Comparison of ENCODE assay signal across 1 cellular context in the genomic region with DNA sequence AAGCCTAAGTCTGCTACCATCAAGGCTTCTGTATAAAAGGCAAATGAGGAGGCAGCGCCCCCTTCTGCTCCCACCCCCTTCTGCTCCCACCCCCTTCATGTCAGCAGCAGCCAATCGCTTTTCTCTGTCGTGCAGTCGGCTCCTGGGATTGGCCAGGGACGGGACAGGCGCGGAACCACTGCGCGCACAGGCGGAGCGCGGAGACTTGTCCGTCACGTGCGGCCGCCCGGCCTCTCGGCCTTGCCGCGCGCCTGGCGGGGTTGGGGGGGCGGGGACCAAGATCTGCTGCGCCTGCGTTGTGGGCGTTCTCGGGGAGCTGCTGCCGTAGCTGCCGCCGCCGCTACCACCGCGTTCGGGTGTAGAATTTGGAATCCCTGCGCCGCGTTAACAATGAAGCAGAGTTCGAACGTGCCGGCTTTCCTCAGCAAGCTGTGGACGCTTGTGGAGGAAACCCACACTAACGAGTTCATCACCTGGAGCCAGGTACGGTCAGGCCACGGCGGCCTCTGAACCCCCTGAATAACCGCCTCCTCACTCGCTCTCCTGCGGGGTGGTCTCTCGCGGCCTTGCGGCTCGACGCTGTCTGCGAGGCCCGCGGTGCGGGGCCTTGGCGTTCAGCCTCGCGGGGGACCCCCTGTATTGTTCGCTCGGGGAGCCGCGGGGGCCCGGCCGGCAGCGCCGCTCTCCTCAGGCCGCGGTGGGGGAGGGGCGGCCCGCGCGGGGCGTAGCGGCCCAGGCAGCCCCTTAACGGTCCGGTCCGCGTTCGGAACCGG.
TF ChIP-seq lines count a peak whose summit lies in the region.

A gene with protein sequence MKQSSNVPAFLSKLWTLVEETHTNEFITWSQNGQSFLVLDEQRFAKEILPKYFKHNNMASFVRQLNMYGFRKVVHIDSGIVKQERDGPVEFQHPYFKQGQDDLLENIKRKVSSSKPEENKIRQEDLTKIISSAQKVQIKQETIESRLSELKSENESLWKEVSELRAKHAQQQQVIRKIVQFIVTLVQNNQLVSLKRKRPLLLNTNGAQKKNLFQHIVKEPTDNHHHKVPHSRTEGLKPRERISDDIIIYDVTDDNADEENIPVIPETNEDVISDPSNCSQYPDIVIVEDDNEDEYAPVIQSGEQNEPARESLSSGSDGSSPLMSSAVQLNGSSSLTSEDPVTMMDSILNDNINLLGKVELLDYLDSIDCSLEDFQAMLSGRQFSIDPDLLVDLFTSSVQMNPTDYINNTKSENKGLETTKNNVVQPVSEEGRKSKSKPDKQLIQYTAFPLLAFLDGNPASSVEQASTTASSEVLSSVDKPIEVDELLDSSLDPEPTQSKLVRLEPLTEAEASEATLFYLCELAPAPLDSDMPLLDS (plus strand): TSS at position 305 of the 773 bp plus-strand sequence. CDS start 86 bp downstream, at position 391.

TF ChIP-seq in K562, 482 proteins besides CTCF, POLR2A, EP300 and RAD21 (continued from another document and continues in another):
- TF ChIP-seq, protein P1, sequence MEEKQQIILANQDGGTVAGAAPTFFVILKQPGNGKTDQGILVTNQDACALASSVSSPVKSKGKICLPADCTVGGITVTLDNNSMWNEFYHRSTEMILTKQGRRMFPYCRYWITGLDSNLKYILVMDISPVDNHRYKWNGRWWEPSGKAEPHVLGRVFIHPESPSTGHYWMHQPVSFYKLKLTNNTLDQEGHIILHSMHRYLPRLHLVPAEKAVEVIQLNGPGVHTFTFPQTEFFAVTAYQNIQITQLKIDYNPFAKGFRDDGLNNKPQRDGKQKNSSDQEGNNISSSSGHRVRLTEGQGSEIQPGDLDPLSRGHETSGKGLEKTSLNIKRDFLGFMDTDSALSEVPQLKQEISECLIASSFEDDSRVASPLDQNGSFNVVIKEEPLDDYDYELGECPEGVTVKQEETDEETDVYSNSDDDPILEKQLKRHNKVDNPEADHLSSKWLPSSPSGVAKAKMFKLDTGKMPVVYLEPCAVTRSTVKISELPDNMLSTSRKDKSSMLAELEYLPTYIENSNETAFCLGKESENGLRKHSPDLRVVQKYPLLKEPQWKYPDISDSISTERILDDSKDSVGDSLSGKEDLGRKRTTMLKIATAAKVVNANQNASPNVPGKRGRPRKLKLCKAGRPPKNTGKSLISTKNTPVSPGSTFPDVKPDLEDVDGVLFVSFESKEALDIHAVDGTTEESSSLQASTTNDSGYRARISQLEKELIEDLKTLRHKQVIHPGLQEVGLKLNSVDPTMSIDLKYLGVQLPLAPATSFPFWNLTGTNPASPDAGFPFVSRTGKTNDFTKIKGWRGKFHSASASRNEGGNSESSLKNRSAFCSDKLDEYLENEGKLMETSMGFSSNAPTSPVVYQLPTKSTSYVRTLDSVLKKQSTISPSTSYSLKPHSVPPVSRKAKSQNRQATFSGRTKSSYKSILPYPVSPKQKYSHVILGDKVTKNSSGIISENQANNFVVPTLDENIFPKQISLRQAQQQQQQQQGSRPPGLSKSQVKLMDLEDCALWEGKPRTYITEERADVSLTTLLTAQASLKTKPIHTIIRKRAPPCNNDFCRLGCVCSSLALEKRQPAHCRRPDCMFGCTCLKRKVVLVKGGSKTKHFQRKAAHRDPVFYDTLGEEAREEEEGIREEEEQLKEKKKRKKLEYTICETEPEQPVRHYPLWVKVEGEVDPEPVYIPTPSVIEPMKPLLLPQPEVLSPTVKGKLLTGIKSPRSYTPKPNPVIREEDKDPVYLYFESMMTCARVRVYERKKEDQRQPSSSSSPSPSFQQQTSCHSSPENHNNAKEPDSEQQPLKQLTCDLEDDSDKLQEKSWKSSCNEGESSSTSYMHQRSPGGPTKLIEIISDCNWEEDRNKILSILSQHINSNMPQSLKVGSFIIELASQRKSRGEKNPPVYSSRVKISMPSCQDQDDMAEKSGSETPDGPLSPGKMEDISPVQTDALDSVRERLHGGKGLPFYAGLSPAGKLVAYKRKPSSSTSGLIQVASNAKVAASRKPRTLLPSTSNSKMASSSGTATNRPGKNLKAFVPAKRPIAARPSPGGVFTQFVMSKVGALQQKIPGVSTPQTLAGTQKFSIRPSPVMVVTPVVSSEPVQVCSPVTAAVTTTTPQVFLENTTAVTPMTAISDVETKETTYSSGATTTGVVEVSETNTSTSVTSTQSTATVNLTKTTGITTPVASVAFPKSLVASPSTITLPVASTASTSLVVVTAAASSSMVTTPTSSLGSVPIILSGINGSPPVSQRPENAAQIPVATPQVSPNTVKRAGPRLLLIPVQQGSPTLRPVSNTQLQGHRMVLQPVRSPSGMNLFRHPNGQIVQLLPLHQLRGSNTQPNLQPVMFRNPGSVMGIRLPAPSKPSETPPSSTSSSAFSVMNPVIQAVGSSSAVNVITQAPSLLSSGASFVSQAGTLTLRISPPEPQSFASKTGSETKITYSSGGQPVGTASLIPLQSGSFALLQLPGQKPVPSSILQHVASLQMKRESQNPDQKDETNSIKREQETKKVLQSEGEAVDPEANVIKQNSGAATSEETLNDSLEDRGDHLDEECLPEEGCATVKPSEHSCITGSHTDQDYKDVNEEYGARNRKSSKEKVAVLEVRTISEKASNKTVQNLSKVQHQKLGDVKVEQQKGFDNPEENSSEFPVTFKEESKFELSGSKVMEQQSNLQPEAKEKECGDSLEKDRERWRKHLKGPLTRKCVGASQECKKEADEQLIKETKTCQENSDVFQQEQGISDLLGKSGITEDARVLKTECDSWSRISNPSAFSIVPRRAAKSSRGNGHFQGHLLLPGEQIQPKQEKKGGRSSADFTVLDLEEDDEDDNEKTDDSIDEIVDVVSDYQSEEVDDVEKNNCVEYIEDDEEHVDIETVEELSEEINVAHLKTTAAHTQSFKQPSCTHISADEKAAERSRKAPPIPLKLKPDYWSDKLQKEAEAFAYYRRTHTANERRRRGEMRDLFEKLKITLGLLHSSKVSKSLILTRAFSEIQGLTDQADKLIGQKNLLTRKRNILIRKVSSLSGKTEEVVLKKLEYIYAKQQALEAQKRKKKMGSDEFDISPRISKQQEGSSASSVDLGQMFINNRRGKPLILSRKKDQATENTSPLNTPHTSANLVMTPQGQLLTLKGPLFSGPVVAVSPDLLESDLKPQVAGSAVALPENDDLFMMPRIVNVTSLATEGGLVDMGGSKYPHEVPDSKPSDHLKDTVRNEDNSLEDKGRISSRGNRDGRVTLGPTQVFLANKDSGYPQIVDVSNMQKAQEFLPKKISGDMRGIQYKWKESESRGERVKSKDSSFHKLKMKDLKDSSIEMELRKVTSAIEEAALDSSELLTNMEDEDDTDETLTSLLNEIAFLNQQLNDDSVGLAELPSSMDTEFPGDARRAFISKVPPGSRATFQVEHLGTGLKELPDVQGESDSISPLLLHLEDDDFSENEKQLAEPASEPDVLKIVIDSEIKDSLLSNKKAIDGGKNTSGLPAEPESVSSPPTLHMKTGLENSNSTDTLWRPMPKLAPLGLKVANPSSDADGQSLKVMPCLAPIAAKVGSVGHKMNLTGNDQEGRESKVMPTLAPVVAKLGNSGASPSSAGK (IDR thresholded peaks at IDR 0.05): no peak; the same call in none of the 2 replicates
- TF ChIP-seq ZNF253 (CRISPR knock-in tag; conservative IDR thresholded peaks at IDR 0.05) (no peak), CSDE1 (IDR thresholded peaks at IDR 0.05) (no peak), KHSRP (IDR thresholded peaks at IDR 0.05) (no peak), MIER1 (IDR thresholded peaks at IDR 0.05; ENCODE audit: low read depth) (no peak), TEAD1 (CRISPR knock-in tag; IDR thresholded peaks at IDR 0.05) (peak in 1 of 2 experiments; percentile 86; a peak in 2 of 4 replicates), PCBP1 (IDR thresholded peaks at IDR 0.05; ENCODE audit: low read depth, low read length, poor library complexity, severe bottlenecking) (no peak), PHF21A (IDR thresholded peaks at IDR 0.05; ENCODE audit: borderline replicate concordance, low read depth) (no peak), BRD9 (IDR thresholded peaks at IDR 0.05; ENCODE audit: low read depth, partially characterized antibody) (no peak), ZNF24 (IDR thresholded peaks at IDR 0.05) (no peak), ELF4 (CRISPR knock-in tag; IDR thresholded peaks at IDR 0.05) (no peak), CBX3 (IDR thresholded peaks at IDR 0.05; ENCODE audit: borderline replicate concordance in 1 of 2, low read length in 2 of 2) (peak in 1 of 2 experiments; percentile 77; a peak in 1 of 3 replicates), ZNF41 (CRISPR knock-in tag; conservative IDR thresholded peaks at IDR 0.05) (no peak), PHB2 (IDR thresholded peaks at IDR 0.05; ENCODE audit: low read depth) (no peak), FOSL1 (tag; conservative IDR thresholded peaks at IDR 0.05) (no peak), ZNF644 (tag; IDR thresholded peaks at IDR 0.05; ENCODE audit: low read depth) (no peak), SRSF9 (IDR thresholded peaks at IDR 0.05; ENCODE audit: borderline replicate concordance, low read depth, low read length) (no peak), CBFA2T3 (IDR thresholded peaks at IDR 0.05) (no peak), COPS2 (conservative IDR thresholded peaks at IDR 0.05) (no peak), NR2C1 (IDR thresholded peaks at IDR 0.05) (no peak), NR2C1 (tag; IDR thresholded peaks at IDR 0.05) (no peak), NFYB (IDR thresholded peaks at IDR 0.05; ENCODE audit: extremely low read depth, insufficient read length) (peak; percentile 77), PRPF4 (IDR thresholded peaks at IDR 0.05; ENCODE audit: insufficient read depth, low read depth, low read length, poor library complexity, severe bottlenecking) (no peak), CHD4 (IDR thresholded peaks at IDR 0.05; ENCODE audit: insufficient read depth, insufficient replicate concordance, low read depth, low read length, poor library complexity, severe bottlenecking) (no peak), ZNF586 (CRISPR knock-in tag; conservative IDR thresholded peaks at IDR 0.05) (no peak), HNRNPH1 (optimal IDR thresholded peaks at IDR 0.05; ENCODE audit: low read depth, low read length) (no peak)
- TF ChIP-seq, protein P2, sequence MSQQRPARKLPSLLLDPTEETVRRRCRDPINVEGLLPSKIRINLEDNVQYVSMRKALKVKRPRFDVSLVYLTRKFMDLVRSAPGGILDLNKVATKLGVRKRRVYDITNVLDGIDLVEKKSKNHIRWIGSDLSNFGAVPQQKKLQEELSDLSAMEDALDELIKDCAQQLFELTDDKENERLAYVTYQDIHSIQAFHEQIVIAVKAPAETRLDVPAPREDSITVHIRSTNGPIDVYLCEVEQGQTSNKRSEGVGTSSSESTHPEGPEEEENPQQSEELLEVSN (IDR thresholded peaks at IDR 0.05; ENCODE audit: borderline replicate concordance in 1 of 2, extremely low read depth in 1 of 2, insufficient read depth in 1 of 2, insufficient read length in 1 of 2, low read depth in 1 of 2, low read length in 1 of 2, poor library complexity in 1 of 2, severe bottlenecking in 1 of 2): peak; percentile 84 to 96
- TF ChIP-seq, protein P3, sequence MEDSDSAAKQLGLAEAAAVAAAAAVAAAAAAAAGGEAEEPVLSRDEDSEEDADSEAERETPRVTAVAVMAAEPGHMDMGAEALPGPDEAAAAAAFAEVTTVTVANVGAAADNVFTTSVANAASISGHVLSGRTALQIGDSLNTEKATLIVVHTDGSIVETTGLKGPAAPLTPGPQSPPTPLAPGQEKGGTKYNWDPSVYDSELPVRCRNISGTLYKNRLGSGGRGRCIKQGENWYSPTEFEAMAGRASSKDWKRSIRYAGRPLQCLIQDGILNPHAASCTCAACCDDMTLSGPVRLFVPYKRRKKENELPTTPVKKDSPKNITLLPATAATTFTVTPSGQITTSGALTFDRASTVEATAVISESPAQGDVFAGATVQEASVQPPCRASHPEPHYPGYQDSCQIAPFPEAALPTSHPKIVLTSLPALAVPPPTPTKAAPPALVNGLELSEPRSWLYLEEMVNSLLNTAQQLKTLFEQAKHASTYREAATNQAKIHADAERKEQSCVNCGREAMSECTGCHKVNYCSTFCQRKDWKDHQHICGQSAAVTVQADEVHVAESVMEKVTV (CRISPR knock-in tag; IDR thresholded peaks at IDR 0.05): no peak
- TF ChIP-seq, protein P4, sequence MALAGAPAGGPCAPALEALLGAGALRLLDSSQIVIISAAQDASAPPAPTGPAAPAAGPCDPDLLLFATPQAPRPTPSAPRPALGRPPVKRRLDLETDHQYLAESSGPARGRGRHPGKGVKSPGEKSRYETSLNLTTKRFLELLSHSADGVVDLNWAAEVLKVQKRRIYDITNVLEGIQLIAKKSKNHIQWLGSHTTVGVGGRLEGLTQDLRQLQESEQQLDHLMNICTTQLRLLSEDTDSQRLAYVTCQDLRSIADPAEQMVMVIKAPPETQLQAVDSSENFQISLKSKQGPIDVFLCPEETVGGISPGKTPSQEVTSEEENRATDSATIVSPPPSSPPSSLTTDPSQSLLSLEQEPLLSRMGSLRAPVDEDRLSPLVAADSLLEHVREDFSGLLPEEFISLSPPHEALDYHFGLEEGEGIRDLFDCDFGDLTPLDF (CRISPR knock-in tag; IDR thresholded peaks at IDR 0.05): no peak; the same call in 1 of the 2 replicates
- TF ChIP-seq, protein P5, sequence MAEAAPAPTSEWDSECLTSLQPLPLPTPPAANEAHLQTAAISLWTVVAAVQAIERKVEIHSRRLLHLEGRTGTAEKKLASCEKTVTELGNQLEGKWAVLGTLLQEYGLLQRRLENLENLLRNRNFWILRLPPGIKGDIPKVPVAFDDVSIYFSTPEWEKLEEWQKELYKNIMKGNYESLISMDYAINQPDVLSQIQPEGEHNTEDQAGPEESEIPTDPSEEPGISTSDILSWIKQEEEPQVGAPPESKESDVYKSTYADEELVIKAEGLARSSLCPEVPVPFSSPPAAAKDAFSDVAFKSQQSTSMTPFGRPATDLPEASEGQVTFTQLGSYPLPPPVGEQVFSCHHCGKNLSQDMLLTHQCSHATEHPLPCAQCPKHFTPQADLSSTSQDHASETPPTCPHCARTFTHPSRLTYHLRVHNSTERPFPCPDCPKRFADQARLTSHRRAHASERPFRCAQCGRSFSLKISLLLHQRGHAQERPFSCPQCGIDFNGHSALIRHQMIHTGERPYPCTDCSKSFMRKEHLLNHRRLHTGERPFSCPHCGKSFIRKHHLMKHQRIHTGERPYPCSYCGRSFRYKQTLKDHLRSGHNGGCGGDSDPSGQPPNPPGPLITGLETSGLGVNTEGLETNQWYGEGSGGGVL (CRISPR knock-in tag; IDR thresholded peaks at IDR 0.05): no peak
- TF ChIP-seq, protein P6, sequence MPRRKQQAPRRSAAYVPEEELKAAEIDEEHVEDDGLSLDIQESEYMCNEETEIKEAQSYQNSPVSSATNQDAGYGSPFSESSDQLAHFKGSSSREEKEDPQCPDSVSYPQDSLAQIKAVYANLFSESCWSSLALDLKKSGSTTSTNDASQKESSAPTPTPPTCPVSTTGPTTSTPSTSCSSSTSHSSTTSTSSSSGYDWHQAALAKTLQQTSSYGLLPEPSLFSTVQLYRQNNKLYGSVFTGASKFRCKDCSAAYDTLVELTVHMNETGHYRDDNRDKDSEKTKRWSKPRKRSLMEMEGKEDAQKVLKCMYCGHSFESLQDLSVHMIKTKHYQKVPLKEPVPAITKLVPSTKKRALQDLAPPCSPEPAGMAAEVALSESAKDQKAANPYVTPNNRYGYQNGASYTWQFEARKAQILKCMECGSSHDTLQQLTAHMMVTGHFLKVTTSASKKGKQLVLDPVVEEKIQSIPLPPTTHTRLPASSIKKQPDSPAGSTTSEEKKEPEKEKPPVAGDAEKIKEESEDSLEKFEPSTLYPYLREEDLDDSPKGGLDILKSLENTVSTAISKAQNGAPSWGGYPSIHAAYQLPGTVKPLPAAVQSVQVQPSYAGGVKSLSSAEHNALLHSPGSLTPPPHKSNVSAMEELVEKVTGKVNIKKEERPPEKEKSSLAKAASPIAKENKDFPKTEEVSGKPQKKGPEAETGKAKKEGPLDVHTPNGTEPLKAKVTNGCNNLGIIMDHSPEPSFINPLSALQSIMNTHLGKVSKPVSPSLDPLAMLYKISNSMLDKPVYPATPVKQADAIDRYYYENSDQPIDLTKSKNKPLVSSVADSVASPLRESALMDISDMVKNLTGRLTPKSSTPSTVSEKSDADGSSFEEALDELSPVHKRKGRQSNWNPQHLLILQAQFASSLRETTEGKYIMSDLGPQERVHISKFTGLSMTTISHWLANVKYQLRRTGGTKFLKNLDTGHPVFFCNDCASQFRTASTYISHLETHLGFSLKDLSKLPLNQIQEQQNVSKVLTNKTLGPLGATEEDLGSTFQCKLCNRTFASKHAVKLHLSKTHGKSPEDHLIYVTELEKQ (CRISPR knock-in tag; IDR thresholded peaks at IDR 0.05): no peak
